ENCODE assay signal across 8 cellular contexts in genomic region chr5:126499742-126500396, GRCh38.
DNase-seq lines count a peak whose midpoint lies in the region; TF ChIP-seq lines count a peak whose summit lies in the region.

No MANE protein-coding gene starts in this region.

- no peak overlapping the region for H3K4me3 Mint-ChIP-seq in activated naive CD4-positive, alpha-beta T cell treated with anti-CD3 and anti-CD28 coated beads for 36 hours
- no peak overlapping the region for H3K4me3 Mint-ChIP-seq in neural crest cell

- POLR2A ChIA-PET in HEK293 (lab: Yijun Ruan, JAX), result no interaction called here

- peaks cover 18% of the 10 kb centered on the region for H3K4me1 Mint-ChIP-seq in activated naive CD4-positive, alpha-beta T cell treated with anti-CD3 and anti-CD28 coated beads for 36 hours (ENCODE audit: low read depth)
- H3K4me1 Mint-ChIP-seq in neural crest cell, result peaks cover 17% of the 10 kb centered on the region

- no peak overlapping the region for H3K27ac ChIP-seq in HEK293 (ENCODE audit: extremely low read depth, low read depth, low read length)

- peak; percentile 43 for DNase-seq in activated naive CD4-positive, alpha-beta T cell treated with anti-CD3 and anti-CD28 coated beads for 36 hours
- DNase-seq in activated naive CD4-positive, alpha-beta T cell treated with Interleukin-2 at 50 U/mL for 16 hours, result no peak
- DNase-seq in NCI-H748 (lab: John Stamatoyannopoulos, UW; ENCODE audit: unreplicated experiment), result peak; percentile 93
- DNase-seq in central memory CD4-positive, alpha-beta T cell, result peak; percentile 52
- DNase-seq in neural crest cell (ENCODE audit: low read depth, low spot score), result no peak
- DNase-seq in GOT3 (lab: John Stamatoyannopoulos, UW), result no peak
- no peak for DNase-seq in OCI-M2 (lab: John Stamatoyannopoulos, UW; ENCODE audit: unreplicated experiment)

- H3K36me3 Mint-ChIP-seq in activated naive CD4-positive, alpha-beta T cell treated with anti-CD3 and anti-CD28 coated beads for 36 hours (ENCODE audit: low read depth), result no peaks in the 10 kb centered on the region
- no peaks in the 10 kb centered on the region for H3K36me3 Mint-ChIP-seq in neural crest cell (ENCODE audit: low read depth)

- H3K4me1 ChIP-seq in HEK293 (ENCODE audit: control insufficient read depth, insufficient read depth, low read length), result no peaks in the 10 kb centered on the region; the same call in 1 of the 2 replicates

- H3K9me3 ChIP-seq in HEK293 (ENCODE audit: control insufficient read depth, insufficient read depth, low read depth, low read length), result no peaks in the 10 kb centered on the region

- H3K4me3 ChIP-seq in HEK293 (ENCODE audit: low read depth, low read length), result no peak overlapping the region

- H3K27me3 Mint-ChIP-seq in activated naive CD4-positive, alpha-beta T cell treated with anti-CD3 and anti-CD28 coated beads for 36 hours (ENCODE audit: low read depth), result no peaks in the 10 kb centered on the region
- no peaks in the 10 kb centered on the region for H3K27me3 Mint-ChIP-seq in neural crest cell (ENCODE audit: low read depth)

- no peaks in the 10 kb centered on the region for H3K36me3 ChIP-seq in HEK293 (ENCODE audit: control insufficient read depth in 2 of 2, insufficient read depth in 1 of 2, low read length in 2 of 2)

- H3K27ac Mint-ChIP-seq in activated naive CD4-positive, alpha-beta T cell treated with anti-CD3 and anti-CD28 coated beads for 36 hours, result no peak overlapping the region
- H3K27ac Mint-ChIP-seq in neural crest cell (ENCODE audit: unreplicated experiment), result no peak overlapping the region

- TF ChIP-seq CTCF in HEK293 (tag by site-specific recombination; IDR thresholded peaks at IDR 0.05), result 0 out of 2 replicates have a peak, but pooled peaks have one; percentile 29
- TF ChIP-seq CTCF in neural crest cell (conservative IDR thresholded peaks at IDR 0.05), result peak; percentile 61

- CTCF ChIA-PET in activated naive CD4-positive, alpha-beta T cell treated with anti-CD3 and anti-CD28 coated beads for 36 hours (lab: Charles Lee), result interaction anchor here (0.6 to 4.7 kb wide), 50 partner anchors 9 to 575 kb away, joined by 3 to 83 read pairs (median 4); partner anchors contain the start of gene GRAMD2B
- CTCF ChIA-PET in HEK293 (lab: Yijun Ruan, JAX), result interaction anchor here (0.6 to 5.9 kb wide), 49 partner anchors 10 to 752 kb away, joined by 3 to 55 read pairs (median 5); partner anchors contain the start of genes ALDH7A1 and GRAMD2B

- intact Hi-C loops in activated naive CD4-positive, alpha-beta T cell treated with anti-CD3 and anti-CD28 coated beads for 36 hours (cut with micrococcal nuclease), result loop anchor here (1.0 to 10.0 kb wide), 5 partner anchors 39 to 275 kb away; partner anchors contain the start of genes GRAMD2B and LMNB1

- H3K9me3 Mint-ChIP-seq in activated naive CD4-positive, alpha-beta T cell treated with anti-CD3 and anti-CD28 coated beads for 36 hours, result no peaks in the 10 kb centered on the region
- H3K9me3 Mint-ChIP-seq in neural crest cell, result no peaks in the 10 kb centered on the region

TF ChIP-seq in HEK293, 187 proteins besides CTCF, POLR2A, EP300 and RAD21:
- TF ChIP-seq ZNF843 (tag by site-specific recombination; IDR thresholded peaks at IDR 0.05) (no peak), SP7 (tag by site-specific recombination; IDR thresholded peaks at IDR 0.05) (peak; percentile 62; the same call in 1 of the 2 replicates), ZNF654 (tag by site-specific recombination; IDR thresholded peaks at IDR 0.05; ENCODE audit: low read depth) (peak; percentile 41)
TF ChIP-seq in HEK293: peak in this region for 2.

Comparison
In these comparisons a context has a peak if more than half of its experiments do, and no peak if none do; other contexts are left out.
1. DNase-seq: peak in activated naive CD4-positive, alpha-beta T cell treated with anti-CD3 and anti-CD28 coated beads for 36 hours (single experiment), NCI-H748 (single experiment) and central memory CD4-positive, alpha-beta T cell (single experiment); none in activated naive CD4-positive, alpha-beta T cell treated with Interleukin-2 at 50 U/mL for 16 hours (single experiment), neural crest cell (single experiment), GOT3 (single experiment) and OCI-M2 (single experiment).